ENCODE assay signal across 7 cellular contexts in genomic region chr15:89416339-89417183, GRCh38.
DNase-seq lines count a peak whose midpoint lies in the region; FAIRE-seq and TF ChIP-seq lines count a peak whose summit lies in the region.

No MANE protein-coding gene starts in this region.

- H3K4me1 ChIP-seq in iPS-20b (ENCODE audit: insufficient read depth, low read length): peaks cover 15% of the 10 kb centered on the region

- no peak overlapping the region for H3K27ac ChIP-seq in iPS-20b (ENCODE audit: low read length)

- no peak overlapping the region for H3K9ac ChIP-seq in iPS-20b (ENCODE audit: low read depth, low read length)

- CTCF ChIA-PET in HEK293T (lab: Yijun Ruan, JAX): interaction anchor here (0.5 to 7.5 kb wide), 9 partner anchors 9 to 71 kb away, joined by 3 to 80 read pairs (median 6); no protein-coding TSS in a partner anchor

- H3K27me3 ChIP-seq in iPS-20b (ENCODE audit: insufficient read depth, low read length): peaks cover 100% of the 10 kb centered on the region

- DNase-seq in GM12891 (ENCODE audit: insufficient read length, low spot score): peak; percentile 87
- DNase-seq in HEK293T (ENCODE audit: extremely low spot score): peak; percentile 95
- peak; percentile 77 for DNase-seq in MV-4-11 (lab: John Stamatoyannopoulos, UW)
- peak; percentile 27 to 83 (median 53) for DNase-seq in T-helper 2 cell
- DNase-seq in amniotic stem cell (lab: John Stamatoyannopoulos, UW): peak; percentile 2
- DNase-seq in stimulated activated CD4-positive, alpha-beta T cell treated with anti-CD3 and anti-CD28 coated beads, Interleukin-1b, Interleukin-23, amount 100 ng/mL, for 4 hours (ENCODE audit: low read depth in 2 of 2): peak; percentile 51 to 62

- no peak for TF ChIP-seq POLR2A in GM12891 (IDR thresholded peaks at IDR 0.05; ENCODE audit: low read depth, low read length)

- H3K9me3 ChIP-seq in iPS-20b (ENCODE audit: insufficient read depth, low read depth, low read length): no peaks in the 10 kb centered on the region

- FAIRE-seq in GM12891 (lab: Jason Lieb, UNC): peak; percentile 87

- POLR2A ChIA-PET in HEK293T (lab: Yijun Ruan, JAX): no interaction called here

- H3K36me3 ChIP-seq in iPS-20b (ENCODE audit: insufficient read depth, low read depth, low read length): no peaks in the 10 kb centered on the region

- peak overlapping the region; percentile 63; the same call in 1 of the 2 replicates for H3K4me3 ChIP-seq in iPS-20b (ENCODE audit: low read length)

TF ChIP-seq in GM12891, 5 proteins besides CTCF, POLR2A, EP300 and RAD21:
- no peak for TF ChIP-seq SPI1 (IDR thresholded peaks at IDR 0.05; ENCODE audit: low read depth, low read length)
- no peak for TF ChIP-seq PAX5 (IDR thresholded peaks at IDR 0.05; ENCODE audit: insufficient read depth, low read length, severe bottlenecking)
- no peak for TF ChIP-seq POU2F2 (IDR thresholded peaks at IDR 0.05; ENCODE audit: low read depth, low read length)
- TF ChIP-seq POLR2AphosphoS5 (IDR thresholded peaks at IDR 0.05; ENCODE audit: low read depth, low read length): no peak
- TF ChIP-seq TAF1 (IDR thresholded peaks at IDR 0.05; ENCODE audit: low read depth, low read length): no peak

TF ChIP-seq in HEK293T, 16 proteins besides CTCF, POLR2A, EP300 and RAD21:
- TF ChIP-seq ARNT (IDR thresholded peaks at IDR 0.05) (no peak), ZNF384 (IDR thresholded peaks at IDR 0.05) (peak; percentile 83)

Comparison
In these comparisons a context has a peak if more than half of its experiments do, and no peak if none do; other contexts are left out.
1. DNase-seq: peak in every context shown above with its lines; median percentile 95 in HEK293T; 87 in GM12891; 77 in MV-4-11; 56 in stimulated activated CD4-positive, alpha-beta T cell treated with anti-CD3 and anti-CD28 coated beads, Interleukin-1b, Interleukin-23, amount 100 ng/mL, for 4 hours; 53 in T-helper 2 cell; 2 in amniotic stem cell.